ENCODE assay signal across 7 cellular contexts in the genomic region with DNA sequence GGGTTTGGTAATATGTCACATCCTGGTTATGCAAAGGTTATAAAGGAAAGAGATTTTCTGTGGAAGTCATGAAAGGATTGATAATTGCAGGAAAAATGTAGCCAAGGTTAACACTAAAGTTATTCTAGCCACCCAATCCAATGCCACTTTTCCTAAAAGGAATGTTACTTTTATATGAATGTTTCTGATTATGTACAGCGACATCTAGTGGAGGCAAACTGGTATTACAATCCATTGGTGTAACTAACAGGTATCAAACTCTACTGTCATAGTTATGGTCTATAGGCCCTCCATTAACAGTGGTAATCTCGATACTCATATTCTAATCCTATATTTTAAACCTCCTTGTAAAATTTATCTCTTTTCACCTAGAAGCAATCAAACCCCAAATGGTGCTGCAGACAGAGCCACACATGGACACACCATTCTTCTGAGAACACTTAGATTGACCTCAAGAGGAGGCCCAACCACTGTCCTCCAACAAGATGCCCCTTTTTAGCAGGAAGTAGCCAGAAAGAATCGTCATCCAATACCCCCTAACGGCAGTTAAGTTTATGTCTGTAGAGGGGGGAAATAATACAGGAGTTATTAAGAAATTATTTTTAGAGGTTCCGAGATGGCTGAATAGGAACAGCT.
DNase-seq lines count a peak whose midpoint lies in the region; ATAC-seq and TF ChIP-seq lines count a peak whose summit lies in the region.

No MANE protein-coding gene starts in this region.

- no peaks in the 10 kb centered on the region for H3K4me1 ChIP-seq in esophagus squamous epithelium
- H3K4me1 ChIP-seq in parathyroid adenoma = no peaks in the 10 kb centered on the region

- no peaks in the 10 kb centered on the region for H3K36me3 ChIP-seq in esophagus squamous epithelium
- H3K36me3 ChIP-seq in parathyroid adenoma (ENCODE audit: control insufficient read depth, insufficient read depth, low read length) = no peaks in the 10 kb centered on the region

- H3K9ac ChIP-seq in parathyroid adenoma = no peak overlapping the region

- H3K9me3 ChIP-seq in esophagus squamous epithelium (no peaks in the 10 kb centered on the region), parathyroid adenoma (ENCODE audit: control insufficient read depth, low read length) (no peaks in the 10 kb centered on the region)

- no peak overlapping the region for H2AFZ ChIP-seq in parathyroid adenoma

- WGBS in esophagus squamous epithelium, 2 donors = 60 to 61% methylated on average over 5 of the region's 5 CpGs

- no peak for TF ChIP-seq POLR2A in esophagus squamous epithelium (IDR thresholded peaks at IDR 0.05)

- intact Hi-C loops in esophagus squamous epithelium (cut with DNase I) = loop anchor here (10.0 kb wide), 1 partner anchor 108 kb away; a partner anchor contains a TSS

- in situ Hi-C loops in G401 (cut with HindIII; ENCODE audit: low sequenced_read_pairs) = no loop called here

- no peak overlapping the region for H3K27ac ChIP-seq in RWPE1
- no peak overlapping the region for H3K27ac ChIP-seq in esophagus squamous epithelium
- no peak overlapping the region for H3K27ac ChIP-seq in parathyroid adenoma

- DNase-seq in G401 (ENCODE audit: low spot score) = peak; percentile 41
- peak; percentile 31 for DNase-seq in HT1080 (ENCODE audit: low read depth)
- peak; percentile 9 for DNase-seq in RWPE1 (ENCODE audit: low spot score)
- no peak for DNase-seq in esophagus squamous epithelium (lab: John Stamatoyannopoulos, UW)
- no peak for DNase-seq in NCI-H128 (lab: John Stamatoyannopoulos, UW; ENCODE audit: unreplicated experiment)

- POLR2A ChIA-PET in RWPE1 (lab: Yijun Ruan, JAX; ENCODE audit: low non-redundant PET) = no interaction called here

- no peak for ATAC-seq in esophagus mucosa

- no peaks in the 10 kb centered on the region for H3K27me3 ChIP-seq in esophagus squamous epithelium
- no peaks in the 10 kb centered on the region for H3K27me3 ChIP-seq in parathyroid adenoma (ENCODE audit: control insufficient read depth, insufficient read depth, low read length)

- H3K79me2 ChIP-seq in parathyroid adenoma = no peaks in the 10 kb centered on the region

- TF ChIP-seq CTCF in RWPE1 (conservative IDR thresholded peaks at IDR 0.05; ENCODE audit: low read depth) (peak; percentile 80), esophagus squamous epithelium (IDR thresholded peaks at IDR 0.05) (peak; percentile 16 to 81 (median 64)), parathyroid adenoma (IDR thresholded peaks at IDR 0.05) (peak; percentile 79)

- no peak overlapping the region for H3K4me2 ChIP-seq in parathyroid adenoma (ENCODE audit: low read length)

- H3K4me3 ChIP-seq in esophagus squamous epithelium (no peak overlapping the region), parathyroid adenoma (ENCODE audit: low read depth, low read length) (no peak overlapping the region)

- CTCF ChIA-PET in RWPE1 (lab: Yijun Ruan, JAX) = interaction anchor here (0.7 to 1.3 kb wide), 4 partner anchors 74 to 166 kb away, joined by 3 to 7 read pairs (median 4); no protein-coding TSS in a partner anchor

Comparison
In these comparisons a context has a peak if more than half of its experiments do, and no peak if none do; other contexts are left out.
1. DNase-seq: peak in G401 (single experiment), HT1080 (single experiment) and RWPE1 (single experiment); none in esophagus squamous epithelium (single experiment) and NCI-H128 (single experiment).
2. Peak in every context shown above with its lines, with median percentiles within 50 percentile points of each other: CTCF ChIP-seq.